In the genomic region with DNA sequence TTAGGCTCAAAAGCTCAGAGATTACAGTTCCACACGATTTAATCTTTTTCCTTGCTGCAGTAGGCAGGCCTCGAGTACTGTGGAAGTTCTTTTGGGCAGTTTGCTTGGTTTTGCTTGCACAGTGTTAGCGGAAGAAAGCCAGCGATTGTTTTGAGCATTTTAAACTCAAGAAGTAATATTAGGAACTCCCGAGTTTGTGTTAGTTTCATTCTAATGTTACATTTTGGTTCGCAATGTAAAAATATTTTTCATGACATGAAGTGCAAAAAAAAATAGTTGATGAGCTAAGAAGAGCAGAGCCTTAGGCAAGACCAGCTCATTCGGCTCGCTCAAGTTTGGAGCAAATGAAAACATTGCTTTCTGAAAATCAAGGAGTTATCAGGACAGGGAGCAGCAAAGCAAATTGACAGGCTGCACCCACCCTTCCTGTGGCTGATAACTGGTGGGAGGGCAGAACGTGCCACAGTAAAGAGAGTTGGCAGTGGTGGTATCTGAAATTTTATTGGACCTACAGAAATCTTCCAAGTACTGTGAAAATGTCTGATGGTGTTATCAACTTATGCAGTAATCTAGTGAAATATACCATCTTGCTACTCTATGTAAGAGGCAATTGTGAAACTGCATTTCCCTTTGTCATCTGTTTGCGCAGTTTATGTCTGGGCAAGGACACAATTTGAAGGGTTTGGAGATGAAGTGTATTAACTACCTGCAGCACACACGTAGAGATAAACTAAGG, we compare ENCODE assay signal across 8 cellular contexts. TPM values are rescaled to one million over a fixed set of nuclear protein-coding genes. Genes with fewer than 3 reads are reported as not detected.
DNase-seq lines count a peak whose midpoint lies in the region; ATAC-seq, FAIRE-seq and TF ChIP-seq lines count a peak whose summit lies in the region.

No MANE protein-coding gene starts in this region.

- H3K4me3 Mint-ChIP-seq in osteocyte (ENCODE audit: unreplicated experiment), result peak overlapping the region; percentile 72

- H2AFZ ChIP-seq in H1 (ENCODE audit: low read length), result no peak overlapping the region

- H2BK120ac ChIP-seq in H1 (replicated peaks; ENCODE audit: low read depth, low read length), result no peak overlapping the region

- H3K36me3 ChIP-seq in H1 (ENCODE audit: control insufficient read depth in 2 of 4, insufficient read depth in 4 of 4, low read length in 3 of 4), result no peaks in the 10 kb centered on the region; a peak in 1 of 8 replicates

- H3K23me2 ChIP-seq in H1 (ENCODE audit: low read depth, low read length), result peaks cover 10% of the 10 kb centered on the region; the same call in 1 of the 2 replicates

- no peaks in the 10 kb centered on the region for H4K20me1 ChIP-seq in H1 (replicated peaks in 1 of 2; ENCODE audit: control insufficient read depth in 1 of 2, insufficient read depth in 2 of 2, low read length in 2 of 2)

- WGBS in H1 (ENCODE audit: extremely low coverage in 1 of 2, insufficient coverage in 1 of 2, insufficient read length in 1 of 2, insufficient replicate concordance in 2 of 2, low coverage in 1 of 2, low lambda C conversion rate in 2 of 2, missing lambda C conversion rate in 1 of 2), 2 experiments, result 77% methylated on average over 11 of the region's 11 CpGs; no CpG with 5 or more reads in 1 of the 2 experiments

- DNase-seq in GM12864 (ENCODE audit: low read depth) (no peak), OCI-M1 (lab: John Stamatoyannopoulos, UW) (peak; percentile 66), H1 (ENCODE audit: low read depth in 1 of 2, low spot score in 2 of 2) (no peak), osteocyte (ENCODE audit: extremely low spot score, unreplicated experiment) (no peak), RCC 7860 (ENCODE audit: low spot score) (no peak)

- H3K9me3 Mint-ChIP-seq in osteocyte (ENCODE audit: unreplicated experiment), result no peaks in the 10 kb centered on the region

- TF ChIP-seq CTCF in GM12864 (IDR thresholded peaks at IDR 0.05; ENCODE audit: low read depth, low read length, missing control alignments) (no peak), H1 (IDR thresholded peaks at IDR 0.05; ENCODE audit: control extremely low read depth in 1 of 3, insufficient read depth in 1 of 3, low read depth in 1 of 3, low read length in 3 of 3) (no peak), osteocyte (IDR thresholded peaks at IDR 0.05) (no peak)

- no peak overlapping the region for H4K8ac ChIP-seq in H1 (ENCODE audit: extremely low read depth, insufficient read depth, low read length)

- no peak overlapping the region for H3K4ac ChIP-seq in H1 (replicated peaks; ENCODE audit: insufficient read length, low read depth, low read length)

- no peak for FAIRE-seq in H1 (lab: Jason Lieb, UNC)
- FAIRE-seq in RCC 7860 (lab: Jason Lieb, UNC), result no peak

- H3K27me3 Mint-ChIP-seq in osteocyte (ENCODE audit: unreplicated experiment), result peaks cover 2% of the 10 kb centered on the region

- peaks cover 29% of the 10 kb centered on the region for H3K4me1 Mint-ChIP-seq in osteocyte (ENCODE audit: unreplicated experiment)

- no peak overlapping the region for H4K91ac ChIP-seq in H1 (replicated peaks; ENCODE audit: insufficient read length, low read length)

- H3K79me1 ChIP-seq in H1 (ENCODE audit: low read depth, low read length), result no peaks in the 10 kb centered on the region

- no peak for TF ChIP-seq POLR2A in H1 (IDR thresholded peaks at IDR 0.05; ENCODE audit: control extremely low read depth in 1 of 2, low read depth in 2 of 2, low read length in 2 of 2)

- H3K56ac ChIP-seq in H1 (replicated peaks; ENCODE audit: insufficient read length, low read depth, low read length), result no peak overlapping the region

- no peak overlapping the region for H2BK5ac ChIP-seq in H1 (ENCODE audit: low read depth, low read length)

- no peak overlapping the region for H2BK20ac ChIP-seq in H1 (ENCODE audit: low read length)

- no peak for TF ChIP-seq RAD21 in H1 (IDR thresholded peaks at IDR 0.05 in 1 of 2, conservative IDR thresholded peaks at IDR 0.05 in 1 of 2; ENCODE audit: low read depth in 2 of 2, low read length in 2 of 2)

- peaks cover 0 to 18% (median 13%) of the 10 kb centered on the region in 4 experiments; a peak in 6 of 7 replicates for H3K27me3 ChIP-seq in H1 (replicated peaks in 1 of 4; ENCODE audit: control insufficient read depth in 3 of 4, extremely low read depth in 1 of 4, insufficient read depth in 3 of 4, low read length in 3 of 4)

- no peak overlapping the region for H3K23ac ChIP-seq in H1 (ENCODE audit: insufficient read length)

- H4K5ac ChIP-seq in H1 (ENCODE audit: insufficient read length, low read depth, low read length), result no peak overlapping the region

- CTCF ChIA-PET in H1 (lab: Charles Lee; ENCODE audit: partially characterized antibody), result interaction anchor here (1.3 to 2.3 kb wide), 4 partner anchors 8 to 20 kb away, joined by 3 to 8 read pairs (median 6); no protein-coding TSS in a partner anchor

- H2BK12ac ChIP-seq in H1 (ENCODE audit: low read depth, low read length), result 0 out of 2 replicates have a peak overlapping the region, but pooled peaks have one; percentile 46

- no peaks in the 10 kb centered on the region for H3K36me3 Mint-ChIP-seq in osteocyte (ENCODE audit: unreplicated experiment)

- peak overlapping the region in 1 of 4 experiments; percentile 45; a peak in 1 of 7 replicates for H3K9ac ChIP-seq in H1 (replicated peaks in 1 of 4; ENCODE audit: extremely low read depth in 1 of 4, low read depth in 3 of 4, low read length in 3 of 4)

- peak overlapping the region; percentile 56 for H3K27ac Mint-ChIP-seq in osteocyte (ENCODE audit: unreplicated experiment)

- H3K79me2 ChIP-seq in H1 (ENCODE audit: control insufficient read depth in 1 of 2, insufficient read depth in 2 of 2, low read length in 2 of 2), result peaks cover 0 to 38% of the 10 kb centered on the region in 2 experiments; a peak in 3 of 4 replicates

- H3K18ac ChIP-seq in H1 (ENCODE audit: extremely low read depth, low read length), result no peak overlapping the region; the same call in 1 of the 2 replicates

- POLR2A ChIA-PET in H1 (lab: Charles Lee; ENCODE audit: partially characterized antibody), result interaction anchor here (0.7 to 1.5 kb wide), 3 partner anchors 13 to 76 kb away, joined by 3 to 5 read pairs (median 3); no protein-coding TSS in a partner anchor

- H2AK5ac ChIP-seq in H1 (ENCODE audit: low read depth, low read length), result no peak overlapping the region

- H3K4me3 ChIP-seq in GM12864 (ENCODE audit: low read depth, low read length), result peak overlapping the region; percentile 90
- peak overlapping the region; percentile 64 to 85 (median 66); a peak in 5 of 8 replicates for H3K4me3 ChIP-seq in H1 (ENCODE audit: extremely low read depth in 1 of 4, insufficient read depth in 2 of 4, low read depth in 3 of 4, low read length in 4 of 4)

- H3K9me3 ChIP-seq in H1 (ENCODE audit: insufficient read depth in 2 of 2, low read depth in 1 of 2, low read length in 1 of 2), result no peaks in the 10 kb centered on the region

- ATAC-seq in HG03378 (IDR thresholded peaks at IDR 0.05; ENCODE audit: unreplicated experiment) (no peak), GM19328 (IDR thresholded peaks at IDR 0.05; ENCODE audit: unreplicated experiment) (no peak), GM19324 (IDR thresholded peaks at IDR 0.05; ENCODE audit: low FRiP score, unreplicated experiment) (no peak)

- peak overlapping the region; percentile 79 to 93 for H3K4me2 ChIP-seq in H1 (ENCODE audit: insufficient read depth in 1 of 2, low read depth in 2 of 2, low read length in 2 of 2)

- H3K14ac ChIP-seq in H1 (ENCODE audit: insufficient read length), result no peak overlapping the region

- TF ChIP-seq EP300 in H1 (IDR thresholded peaks at IDR 0.05; ENCODE audit: borderline replicate concordance in 1 of 2, low read depth in 2 of 2, low read length in 2 of 2), result no peak

- H2BK15ac ChIP-seq in H1 (ENCODE audit: low read length), result no peak overlapping the region; the same call in 1 of the 2 replicates

- H3K4me1 ChIP-seq in H1 (replicated peaks in 1 of 4; ENCODE audit: control insufficient read depth in 3 of 4, insufficient read depth in 4 of 4, low read length in 3 of 4), result peaks cover 7 to 12% (median 11%) of the 10 kb centered on the region in 4 experiments

- no peak overlapping the region for H3K27ac ChIP-seq in H1 (ENCODE audit: low read depth, low read length)

TF ChIP-seq in H1, 55 proteins besides CTCF, POLR2A, EP300 and RAD21:
- TF ChIP-seq KDM4A (IDR thresholded peaks at IDR 0.05; ENCODE audit: low read depth, low read length, severe bottlenecking) (no peak), ASH2L (IDR thresholded peaks at IDR 0.05; ENCODE audit: low read length) (no peak), EGR1 (IDR thresholded peaks at IDR 0.05; ENCODE audit: borderline replicate concordance, low read depth, low read length) (no peak), FOSL1 (IDR thresholded peaks at IDR 0.05; ENCODE audit: insufficient read depth, low read depth, low read length) (no peak), SUZ12 (IDR thresholded peaks at IDR 0.05; ENCODE audit: low read length) (no peak)
- TF ChIP-seq, protein P1, sequence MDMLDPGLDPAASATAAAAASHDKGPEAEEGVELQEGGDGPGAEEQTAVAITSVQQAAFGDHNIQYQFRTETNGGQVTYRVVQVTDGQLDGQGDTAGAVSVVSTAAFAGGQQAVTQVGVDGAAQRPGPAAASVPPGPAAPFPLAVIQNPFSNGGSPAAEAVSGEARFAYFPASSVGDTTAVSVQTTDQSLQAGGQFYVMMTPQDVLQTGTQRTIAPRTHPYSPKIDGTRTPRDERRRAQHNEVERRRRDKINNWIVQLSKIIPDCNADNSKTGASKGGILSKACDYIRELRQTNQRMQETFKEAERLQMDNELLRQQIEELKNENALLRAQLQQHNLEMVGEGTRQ (IDR thresholded peaks at IDR 0.05; ENCODE audit: low read length), result no peak

RNA-seq across cellular contexts. Expression of a gene that starts 1.4 kb away (rescaled TPM):
- 6.8 and 7.3 TPM in 2 replicates for total RNA-seq in H1 (2021; fragmentation: NEBNext Ultra II Directional; extraction: Animal tissue kit (Norgen Biotek cat#: 25700))
- polyA plus RNA-seq in H1 (2011; rRNA removed), result 3.1 and 3.5 TPM in 2 replicates
- polyA plus RNA-seq in H1 (2011; cell fraction: cytosol; rRNA removed), result 6.2 TPM
- polyA plus RNA-seq in H1 (2011; cell fraction: nucleus; rRNA removed), result 4.4 TPM
- polyA plus RNA-seq in H1 (2012, experiment 1 of 2), result 7.1 to 13.4 TPM (median 9.4 TPM) in 4 replicates
- polyA plus RNA-seq in H1 (2012, experiment 2 of 2), result 0.71 TPM
- 2.3 TPM for polyA plus RNA-seq in H1 (2013, experiment 1 of 2)
- polyA plus RNA-seq in H1 (2013, experiment 2 of 2), result 2.0 TPM
- 23.7 and 25.5 TPM in 2 replicates for polyA minus RNA-seq in H1 (2011; rRNA and poly(A)+ RNA removed)
- polyA minus RNA-seq in H1 (2011; cell fraction: cytosol; rRNA and poly(A)+ RNA removed), result 10.6 TPM
- polyA minus RNA-seq in H1 (2011; cell fraction: nucleus; rRNA and poly(A)+ RNA removed), result 44.7 TPM
- total RNA-seq in osteocyte, result 1.8 and 2.1 TPM in 2 replicates
